10 cellular contexts compared by ENCODE assay signal in the genomic region with DNA sequence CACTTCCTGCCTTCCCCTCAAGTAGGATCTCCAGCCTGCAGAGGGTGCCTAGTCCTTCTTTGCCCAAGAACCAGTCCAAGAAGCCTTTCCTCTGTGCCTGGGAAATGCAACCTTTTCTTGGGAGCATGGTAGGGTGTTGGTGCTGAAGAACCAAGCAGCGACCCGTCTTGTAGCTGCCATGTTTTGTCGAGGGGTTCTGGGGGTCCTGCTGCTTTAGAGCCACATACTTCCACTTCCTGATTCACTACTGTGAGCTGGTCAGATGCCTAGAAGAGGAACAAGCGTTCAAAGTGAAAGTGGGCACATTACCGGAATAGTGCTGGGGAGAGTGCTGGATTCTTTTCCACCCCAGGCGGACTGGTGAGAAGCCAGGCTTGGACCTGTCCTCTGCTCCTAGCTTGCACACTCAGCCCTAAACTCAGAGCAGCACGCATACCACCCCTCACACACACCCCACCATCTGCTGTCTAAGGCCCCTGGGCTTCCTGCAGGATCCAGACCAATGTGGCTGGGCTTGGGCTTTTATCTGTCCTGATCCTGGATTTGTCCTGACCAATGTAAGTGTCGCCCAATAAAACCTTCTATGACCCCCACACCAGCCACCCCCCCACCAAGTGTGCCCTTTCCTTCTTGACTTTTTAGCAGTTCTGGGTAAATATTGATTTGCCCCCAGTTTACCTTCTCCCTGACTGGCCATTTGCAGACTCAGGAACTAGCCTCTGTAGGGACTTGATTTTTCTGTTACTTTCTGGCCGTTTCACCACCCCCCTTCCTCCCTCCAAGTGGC. TPM values are rescaled to one million over a fixed set of nuclear protein-coding genes. Genes with fewer than 3 reads are reported as not detected.
DNase-seq lines count a peak whose midpoint lies in the region; ATAC-seq, FAIRE-seq and TF ChIP-seq lines count a peak whose summit lies in the region.
"Had no signal": no experiment of that assay in that cellular context is flagged by ENCODE, and none has a peak within 500 bp of the region (broad histone marks: within the 10 kb centered on the region; RNA-seq: fewer than 3 reads in every experiment).

No MANE protein-coding gene starts in this region.

- H3K27me3 ChIP-seq in SJCRH30 = no peaks in the 10 kb centered on the region

- H3K27ac Mint-ChIP-seq in mesothelial cell of epicardium = peak overlapping the region; percentile 70

- H3K36me3 ChIP-seq in SJCRH30 = no peaks in the 10 kb centered on the region

- TF ChIP-seq POLR2A in GM12891 (IDR thresholded peaks at IDR 0.05; ENCODE audit: low read depth, low read length) = no peak

- H3K27me3 Mint-ChIP-seq in mesothelial cell of epicardium (ENCODE audit: low read depth) = peaks cover 93% of the 10 kb centered on the region

- no peaks in the 10 kb centered on the region for H3K9me3 ChIP-seq in SJCRH30 (replicated peaks)

- peak overlapping the region; percentile 75 for H3K4me3 Mint-ChIP-seq in mesothelial cell of epicardium
- H3K4me3 Mint-ChIP-seq: activated T-helper 1 cell treated with anti-CD3 and anti-CD28 coated beads, Interleukin-12 subunit alpha, Interleukin-12 subunit beta, Interleukin-2, Interleukin-4 antibody, amounts not matched to agents 30 ng/mL and 10 ng/mL and 1 ng/mL, durations not matched to agents 14 hours and 24 hours and 36 hours had no signal

- H3K9me3 Mint-ChIP-seq in mesothelial cell of epicardium = no peaks in the 10 kb centered on the region
- H3K9me3 Mint-ChIP-seq: activated T-helper 1 cell treated with anti-CD3 and anti-CD28 coated beads, Interleukin-12 subunit alpha, Interleukin-12 subunit beta, Interleukin-2, Interleukin-4 antibody, amounts not matched to agents 30 ng/mL and 10 ng/mL and 1 ng/mL, durations not matched to agents 14 hours and 24 hours and 36 hours had no signal

- H3K27ac ChIP-seq in SJCRH30 = no peak overlapping the region
- H3K27ac ChIP-seq: KMS-11 had no signal

- peaks cover 28% of the 10 kb centered on the region for H3K4me1 Mint-ChIP-seq in mesothelial cell of epicardium

- ATAC-seq in GM18519 (IDR thresholded peaks at IDR 0.05; ENCODE audit: low FRiP score, unreplicated experiment) (no peak), GM21390 (IDR thresholded peaks at IDR 0.05; ENCODE audit: unreplicated experiment) (no peak)

- no peaks in the 10 kb centered on the region; the same call in 1 of the 2 replicates for H3K4me1 ChIP-seq in SJCRH30

- no peak for DNase-seq in GM12891 (ENCODE audit: insufficient read length, low spot score)
- DNase-seq in SJCRH30 = no peak
- peak in 1 of 2 experiments; percentile 38 for DNase-seq in mesothelial cell of epicardium (ENCODE audit: low spot score in 2 of 2, unreplicated experiment in 2 of 2)
- no peak for DNase-seq in activated CD8-positive, alpha-beta memory T cell treated with anti-CD3 and anti-CD28 coated beads for 24 hours

- no peak for TF ChIP-seq CTCF in mesothelial cell of epicardium (IDR thresholded peaks at IDR 0.05; ENCODE audit: unreplicated experiment)

- FAIRE-seq in GM12891 (lab: Jason Lieb, UNC) = no peak
- FAIRE-seq: islet of Langerhans had no signal

- H3K4me3 ChIP-seq in SJCRH30 = peak overlapping the region; percentile 87

- no peaks in the 10 kb centered on the region for H3K36me3 Mint-ChIP-seq in mesothelial cell of epicardium

TF ChIP-seq in GM12891, 5 proteins besides CTCF, POLR2A, EP300 and RAD21:
- TF ChIP-seq SPI1 (IDR thresholded peaks at IDR 0.05; ENCODE audit: low read depth, low read length) = peak; percentile 48; the same call in 1 of the 2 replicates
- no peak for TF ChIP-seq POU2F2 (IDR thresholded peaks at IDR 0.05; ENCODE audit: low read depth, low read length)

RNA-seq across cellular contexts. Expression of gene HOXA13, which starts 1.5 kb away (rescaled TPM):
- polyA plus RNA-seq in GM12891 (2012; ENCODE audit: low read depth, missing spikeins) = not detected
- 1.6 and 1.7 TPM in 2 replicates for total RNA-seq in SJCRH30 (2014; rRNA removed; shearing (Covaris generic))
- total RNA-seq in mesothelial cell of epicardium = 6.9 to 7.7 TPM (median 7.5 TPM) in 3 replicates
- total RNA-seq: activated T-helper 1 cell treated with anti-CD3 and anti-CD28 coated beads, Interleukin-12 subunit alpha, Interleukin-12 subunit beta, Interleukin-2, Interleukin-4 antibody, amounts not matched to agents 30 ng/mL and 10 ng/mL and 1 ng/mL, durations not matched to agents 14 hours and 24 hours and 36 hours had no signal

RNA-seq across cellular contexts. Expression of gene HOXA11, which starts 16.4 kb away (rescaled TPM):
- polyA plus RNA-seq in GM12891 (2012; ENCODE audit: low read depth, missing spikeins) = not detected
- total RNA-seq in SJCRH30 (2014; rRNA removed; shearing (Covaris generic)) = 5.0 and 5.8 TPM in 2 replicates
- 3.3 to 4.2 TPM (median 3.9 TPM) in 3 replicates for total RNA-seq in mesothelial cell of epicardium
- total RNA-seq: activated T-helper 1 cell treated with anti-CD3 and anti-CD28 coated beads, Interleukin-12 subunit alpha, Interleukin-12 subunit beta, Interleukin-2, Interleukin-4 antibody, amounts not matched to agents 30 ng/mL and 10 ng/mL and 1 ng/mL, durations not matched to agents 14 hours and 24 hours and 36 hours had no signal

RNA-seq across cellular contexts. Expression of gene HOXA10, which starts 27.3 kb away (rescaled TPM):
- not detected for polyA plus RNA-seq in GM12891 (2012; ENCODE audit: low read depth, missing spikeins)
- 16.2 and 17.2 TPM in 2 replicates for total RNA-seq in SJCRH30 (2014; rRNA removed; shearing (Covaris generic))
- total RNA-seq in mesothelial cell of epicardium = 13.1 to 14.4 TPM (median 13.8 TPM) in 3 replicates
- total RNA-seq: activated T-helper 1 cell treated with anti-CD3 and anti-CD28 coated beads, Interleukin-12 subunit alpha, Interleukin-12 subunit beta, Interleukin-2, Interleukin-4 antibody, amounts not matched to agents 30 ng/mL and 10 ng/mL and 1 ng/mL, durations not matched to agents 14 hours and 24 hours and 36 hours had no signal

RNA-seq across cellular contexts. Expression of gene HOXA9, which starts 36.1 kb away (rescaled TPM):
- polyA plus RNA-seq in GM12891 (2012; ENCODE audit: low read depth, missing spikeins) = not detected
- 0.10 and 0.30 TPM in 2 replicates for total RNA-seq in SJCRH30 (2014; rRNA removed; shearing (Covaris generic))
- total RNA-seq in mesothelial cell of epicardium = 10.8 to 14.5 TPM (median 13.2 TPM) in 3 replicates
- total RNA-seq: activated T-helper 1 cell treated with anti-CD3 and anti-CD28 coated beads, Interleukin-12 subunit alpha, Interleukin-12 subunit beta, Interleukin-2, Interleukin-4 antibody, amounts not matched to agents 30 ng/mL and 10 ng/mL and 1 ng/mL, durations not matched to agents 14 hours and 24 hours and 36 hours had no signal

RNA-seq across cellular contexts. Expression of gene EVX1, which starts 41.2 kb away (rescaled TPM):
- polyA plus RNA-seq in GM12891 (2012; ENCODE audit: low read depth, missing spikeins) = not detected
- total RNA-seq in SJCRH30 (2014; rRNA removed; shearing (Covaris generic)) = not detected in 2 replicates
- total RNA-seq in mesothelial cell of epicardium = 1.4 to 2.1 TPM (median 1.8 TPM) in 3 replicates
- total RNA-seq: activated T-helper 1 cell treated with anti-CD3 and anti-CD28 coated beads, Interleukin-12 subunit alpha, Interleukin-12 subunit beta, Interleukin-2, Interleukin-4 antibody, amounts not matched to agents 30 ng/mL and 10 ng/mL and 1 ng/mL, durations not matched to agents 14 hours and 24 hours and 36 hours; subcutaneous adipose tissue had no signal
